Comparison of ENCODE assay signal across 1 cellular context in the genomic region with DNA sequence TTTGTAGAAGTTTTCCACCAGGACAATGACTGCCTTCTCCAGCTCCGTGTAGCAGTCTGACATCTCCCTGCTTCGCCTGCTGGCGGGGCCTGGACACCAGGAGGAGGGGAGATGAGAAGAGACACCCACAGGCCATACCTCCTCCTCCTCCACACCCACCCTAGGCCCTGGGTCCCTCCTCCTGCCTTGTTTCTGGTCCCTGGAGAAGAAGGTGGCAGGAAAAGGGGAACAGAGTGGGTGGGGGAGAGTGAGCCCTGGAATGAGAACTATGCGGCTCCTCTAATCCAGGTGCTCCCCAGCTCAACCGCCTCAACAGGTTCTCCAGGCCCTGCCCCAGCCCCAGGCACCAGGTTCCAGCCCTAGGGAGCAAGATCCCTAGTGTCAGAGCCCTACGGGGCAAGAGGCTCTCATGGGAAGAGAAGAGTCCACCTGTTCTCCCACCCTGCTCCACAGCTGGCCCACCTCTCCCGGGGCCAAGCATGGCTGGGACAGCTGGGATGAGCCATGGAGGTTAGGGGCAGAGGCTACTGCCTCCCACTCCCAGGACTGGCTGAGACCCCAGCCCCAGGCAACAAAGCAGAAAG.
TF ChIP-seq lines count a peak whose summit lies in the region.

No MANE protein-coding gene starts in this region.

TF ChIP-seq in IMR-90, 13 proteins besides CTCF, POLR2A, EP300 and RAD21 (continued from another document):
- TF ChIP-seq, protein P1, sequence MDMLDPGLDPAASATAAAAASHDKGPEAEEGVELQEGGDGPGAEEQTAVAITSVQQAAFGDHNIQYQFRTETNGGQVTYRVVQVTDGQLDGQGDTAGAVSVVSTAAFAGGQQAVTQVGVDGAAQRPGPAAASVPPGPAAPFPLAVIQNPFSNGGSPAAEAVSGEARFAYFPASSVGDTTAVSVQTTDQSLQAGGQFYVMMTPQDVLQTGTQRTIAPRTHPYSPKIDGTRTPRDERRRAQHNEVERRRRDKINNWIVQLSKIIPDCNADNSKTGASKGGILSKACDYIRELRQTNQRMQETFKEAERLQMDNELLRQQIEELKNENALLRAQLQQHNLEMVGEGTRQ (IDR thresholded peaks at IDR 0.05; ENCODE audit: low read depth, low read length) = no peak
- TF ChIP-seq RCOR1 (IDR thresholded peaks at IDR 0.05; ENCODE audit: insufficient replicate concordance, low read length) = no peak
